ENCODE assay signal across 17 cellular contexts in the genomic region with DNA sequence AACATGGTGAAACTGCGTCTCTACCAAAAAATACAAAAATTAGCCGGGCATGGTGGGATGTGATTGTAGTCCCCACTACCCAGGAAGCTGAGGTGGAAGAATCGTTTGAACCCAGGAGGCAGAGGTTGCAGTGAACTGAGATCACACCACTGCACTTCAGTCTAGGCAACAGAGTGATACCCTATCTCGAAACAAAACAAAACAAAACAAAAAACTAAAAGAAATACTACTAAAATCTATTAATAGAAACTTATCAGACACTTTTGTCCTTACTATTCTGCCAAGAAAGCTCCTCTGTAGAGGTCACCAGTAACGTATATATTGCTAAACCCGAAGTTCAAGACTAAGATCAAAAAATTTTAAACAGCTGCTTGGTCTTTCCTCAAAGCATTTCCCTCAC.
DNase-seq lines count a peak whose midpoint lies in the region; ATAC-seq and TF ChIP-seq lines count a peak whose summit lies in the region.
"Had no signal": no experiment of that assay in that cellular context is flagged by ENCODE, and none has a peak within 500 bp of the region (broad histone marks: within the 10 kb centered on the region; RNA-seq: fewer than 3 reads in every experiment).

No MANE protein-coding gene starts in this region.

- no peaks in the 10 kb centered on the region for H3K9me3 ChIP-seq in heart left ventricle
- H3K9me3 ChIP-seq: A549, BE2C had no signal

- WGBS in heart left ventricle, 4 donors, result 60 to 65% (median 64%) methylated on average over 6 of the region's 6 CpGs

- intact Hi-C loops in heart left ventricle (cut with DNase I), result loop anchor here in 2 of 10 donors (10.0 kb wide), 1 partner anchor 70 kb away; a partner anchor contains a TSS
- intact Hi-C loops in cardiac septum (cut with DNase I), result no loop called here

- no peak for DNase-seq in heart left ventricle
- DNase-seq in cardiac septum (ENCODE audit: low spot score), result no peak
- no peak for DNase-seq in chondrocyte (ENCODE audit: low spot score)
- no peak for DNase-seq in mesothelial cell of epicardium (ENCODE audit: low spot score in 2 of 2, unreplicated experiment in 2 of 2)
- no peak for DNase-seq in caudate nucleus (lab: John Stamatoyannopoulos, UW)
- DNase-seq: BE2C; CD8-positive, alpha-beta T cell; COR-L47; DND-41; GDM1; GOT3; H9; IMR-90 had no signal

- H3K27ac ChIP-seq in heart left ventricle (peak overlapping the region in 7 of 12 donors; percentile 21 to 43 (median 24)), caudate nucleus (ENCODE audit: low read depth, low read length) (no peak overlapping the region)
- H3K27ac ChIP-seq: A549, C4-2B had no signal

- H3K27me3 Mint-ChIP-seq in chondrocyte (ENCODE audit: low read depth) (no peaks in the 10 kb centered on the region), mesothelial cell of epicardium (ENCODE audit: low read depth) (no peaks in the 10 kb centered on the region)

- H3K4me3 ChIP-seq in heart left ventricle, result no peak overlapping the region
- H3K4me3 ChIP-seq: A549 had no signal

- H3K36me3 Mint-ChIP-seq in chondrocyte (ENCODE audit: low read depth), result peaks cover 22% of the 10 kb centered on the region
- H3K36me3 Mint-ChIP-seq in mesothelial cell of epicardium, result peaks cover 44% of the 10 kb centered on the region

- peaks cover 19% of the 10 kb centered on the region for H3K4me1 Mint-ChIP-seq in chondrocyte (ENCODE audit: low read depth)
- H3K4me1 Mint-ChIP-seq in mesothelial cell of epicardium, result peaks cover 7% of the 10 kb centered on the region
- H3K4me1 Mint-ChIP-seq: H9 had no signal

- peaks cover 0 to 28% (median 9%) of the 10 kb centered on the region in 12 donors for H3K4me1 ChIP-seq in heart left ventricle
- H3K4me1 ChIP-seq: BE2C had no signal

- H3K9me3 Mint-ChIP-seq in chondrocyte (ENCODE audit: low read depth) (no peaks in the 10 kb centered on the region), mesothelial cell of epicardium (no peaks in the 10 kb centered on the region)
- H3K9me3 Mint-ChIP-seq: CD8-positive, alpha-beta T cell; H9 had no signal

- no peak overlapping the region for H3K4me3 Mint-ChIP-seq in chondrocyte (ENCODE audit: unreplicated experiment)
- H3K4me3 Mint-ChIP-seq in mesothelial cell of epicardium, result no peak overlapping the region
- H3K4me3 Mint-ChIP-seq: CD8-positive, alpha-beta T cell; H9 had no signal

- H3K27ac Mint-ChIP-seq in chondrocyte (ENCODE audit: unreplicated experiment) (peak overlapping the region; percentile 69), mesothelial cell of epicardium (peak overlapping the region; percentile 43)
- H3K27ac Mint-ChIP-seq: CD8-positive, alpha-beta T cell had no signal

- no peak for TF ChIP-seq POLR2A in heart left ventricle (IDR thresholded peaks at IDR 0.05)

- ATAC-seq in heart left ventricle, result peak in 3 of 4 donors; percentile 36 to 66 (median 45)
- ATAC-seq in GM19023 (IDR thresholded peaks at IDR 0.05; ENCODE audit: unreplicated experiment), result no peak
- no peak for ATAC-seq in GM21619 (IDR thresholded peaks at IDR 0.05; ENCODE audit: unreplicated experiment)
- ATAC-seq: A549; CD8-positive, alpha-beta T cell had no signal

- H3K27me3 ChIP-seq in heart left ventricle, result no peaks in the 10 kb centered on the region
- H3K27me3 ChIP-seq: BE2C had no signal

- H3K36me3 ChIP-seq in heart left ventricle, result peaks cover 0 to 82% (median 69%) of the 10 kb centered on the region in 9 donors

- TF ChIP-seq CTCF in heart left ventricle (IDR thresholded peaks at IDR 0.05) (no peak), chondrocyte (IDR thresholded peaks at IDR 0.05) (no peak), mesothelial cell of epicardium (IDR thresholded peaks at IDR 0.05; ENCODE audit: unreplicated experiment) (no peak)

Comparison
In these comparisons a context has a peak if more than half of its experiments do, and no peak if none do; other contexts are left out.
1. ATAC-seq: peak in heart left ventricle (3 of 4); none in GM19023 (single experiment) and GM21619 (single experiment).